Comparison of ENCODE assay signal across 32 cellular contexts in the genomic region with DNA sequence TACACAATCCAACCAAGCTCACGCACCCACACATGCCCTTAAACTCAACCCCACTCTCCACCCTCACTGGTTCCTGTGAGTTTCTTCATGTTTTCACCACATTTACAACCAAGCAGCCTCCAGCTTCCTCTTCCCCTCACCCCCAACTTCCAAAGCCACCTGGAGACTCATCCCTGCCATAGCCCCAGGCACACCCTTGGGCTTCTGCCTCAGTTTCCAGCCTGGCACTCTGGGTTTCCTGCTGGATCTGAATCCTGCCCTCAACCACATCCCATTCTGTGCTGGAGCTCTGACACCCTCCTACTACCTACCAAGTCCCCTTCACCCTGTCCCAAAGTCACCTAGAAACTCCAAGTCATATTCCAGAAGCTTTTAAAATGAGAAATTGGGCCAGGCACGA. TPM values are rescaled to one million over a fixed set of nuclear protein-coding genes. Genes with fewer than 3 reads are reported as not detected.
"Had no signal": no experiment of that assay in that cellular context is flagged by ENCODE, and none has a peak within 500 bp of the region (broad histone marks: within the 10 kb centered on the region; RNA-seq: fewer than 3 reads in every experiment).

No MANE protein-coding gene starts in this region.

- DNase-seq: activated CD4-positive, alpha-beta T cell treated with anti-CD3 and anti-CD28 coated beads for 36 hours; activated CD4-positive, alpha-beta T cell treated with anti-CD3 and anti-CD28 coated beads, Interleukin-2, amount 10 ng/mL, durations not matched to agents 7 days and 5 days; activated CD4-positive, alpha-beta T cell treated with anti-CD3 and anti-CD28 coated beads, Interleukin-2, amount 50 U/mL, for 48 hours; activated CD8-positive, alpha-beta T cell treated with anti-CD3 and anti-CD28 coated beads, Interleukin-2, amount 10 ng/mL, durations not matched to agents 7 days and 5 days; activated gamma-delta T cell; activated naive CD4-positive, alpha-beta T cell treated with Interleukin-2 at 50 U/mL for 16 hours; activated T-cell treated with anti-CD3 and anti-CD28 coated beads, Interleukin-2, amount 50 U/mL, for 24 hours; amniotic stem cell; aorta; NCI-H1105 treated with DMSO at 0.1 percent for 48 hours; NCI-H1436 treated with DMSO at 0.1 percent for 48 hours; NCI-H1694 treated with DMSO at 0.1 percent for 48 hours; NCI-H2029; NCI-H2107; NCI-H2171; NCI-H510A; NCI-H526; NCI-H748 treated with DMSO at 0.1 percent for 48 hours; NK-92 treated with Interleukin-12 subunit alpha and Interleukin-12 subunit beta, amount 100 ng/mL, for 24 hours; PC-3; Peyer's patch; RPMI8226; SHP77 treated with DMSO at 0.1 percent for 48 hours; SK-N-SH had no signal

- H3K27ac ChIP-seq: cardiac muscle cell, Peyer's patch, SJSA1 had no signal

- FAIRE-seq: K562 had no signal

- H3K4me3 Mint-ChIP-seq: activated CD4-positive, alpha-beta T cell treated with anti-CD3 and anti-CD28 coated beads for 36 hours; activated CD4-positive, alpha-beta T cell treated with anti-CD3 and anti-CD28 coated beads, Interleukin-2, amount 10 ng/mL, durations not matched to agents 7 days and 5 days; activated CD8-positive, alpha-beta T cell treated with anti-CD3 and anti-CD28 coated beads, Interleukin-2, amount 10 ng/mL, durations not matched to agents 7 days and 5 days; activated T-cell treated with anti-CD3 and anti-CD28 coated beads, Interleukin-2, amount 50 U/mL, for 24 hours; central memory CD8-positive, alpha-beta T cell; T-helper 1 cell treated with Interleukin-12 subunit alpha and Interleukin-12 subunit beta and Interleukin-4 antibody, amounts not matched to agents 30 μg/mL and 1 μg/mL, for 36 hours; T-helper 2 cell treated with Interferon-gamma antibody and Interleukin-4, amounts not matched to agents 5 μg/mL and 100 μg/mL, for 36 hours; WTC11 had no signal

- H3K36me3 ChIP-seq: cardiac muscle cell, Peyer's patch, SJSA1 had no signal

- H3K27me3 ChIP-seq: cardiac muscle cell, Peyer's patch, SJSA1 had no signal

- H3K4me1 ChIP-seq: Peyer's patch had no signal

- H3K4me2 ChIP-seq: SK-N-SH had no signal

- H3K9ac ChIP-seq: SK-N-SH had no signal

- H3K4me1 Mint-ChIP-seq: activated CD4-positive, alpha-beta T cell treated with anti-CD3 and anti-CD28 coated beads for 36 hours; activated CD4-positive, alpha-beta T cell treated with anti-CD3 and anti-CD28 coated beads, Interleukin-2, amount 10 ng/mL, durations not matched to agents 7 days and 5 days; central memory CD8-positive, alpha-beta T cell had no signal

- H3K9me3 ChIP-seq: Peyer's patch, SJSA1 had no signal

- H3K4me3 ChIP-seq: cardiac muscle cell, K562, Peyer's patch, SJSA1 had no signal

- H3K27ac Mint-ChIP-seq: activated CD4-positive, alpha-beta T cell treated with anti-CD3 and anti-CD28 coated beads for 36 hours; activated CD4-positive, alpha-beta T cell treated with anti-CD3 and anti-CD28 coated beads, Interleukin-2, amount 10 ng/mL, durations not matched to agents 7 days and 5 days; activated CD8-positive, alpha-beta T cell treated with anti-CD3 and anti-CD28 coated beads, Interleukin-2, amount 10 ng/mL, durations not matched to agents 7 days and 5 days; activated T-cell treated with anti-CD3 and anti-CD28 coated beads, Interleukin-2, amount 50 U/mL, for 24 hours; activated T-helper 2 cell treated with anti-CD3 and anti-CD28 coated beads, Interferon-gamma antibody, Interleukin-2, Interleukin-4, amounts not matched to agents 10 μg/mL and 5 μg/mL and 100 μg/mL, durations not matched to agents 14 hours and 24 hours and 36 hours; T-helper 1 cell treated with Interleukin-12 subunit alpha and Interleukin-12 subunit beta and Interleukin-4 antibody, amounts not matched to agents 30 μg/mL and 1 μg/mL, for 36 hours; T-helper 2 cell treated with Interferon-gamma antibody and Interleukin-4, amounts not matched to agents 5 μg/mL and 100 μg/mL, for 36 hours; WTC11 had no signal

RNA-seq across cellular contexts. Expression of a gene that starts 29.4 kb away (rescaled TPM):
- total RNA-seq: activated CD8-positive, alpha-beta T cell treated with anti-CD3 and anti-CD28 coated beads, Interleukin-2, amount 10 ng/mL, durations not matched to agents 7 days and 5 days; K562; PC-3 had no signal
- polyA plus RNA-seq: K562 had no signal
